In the genomic region with DNA sequence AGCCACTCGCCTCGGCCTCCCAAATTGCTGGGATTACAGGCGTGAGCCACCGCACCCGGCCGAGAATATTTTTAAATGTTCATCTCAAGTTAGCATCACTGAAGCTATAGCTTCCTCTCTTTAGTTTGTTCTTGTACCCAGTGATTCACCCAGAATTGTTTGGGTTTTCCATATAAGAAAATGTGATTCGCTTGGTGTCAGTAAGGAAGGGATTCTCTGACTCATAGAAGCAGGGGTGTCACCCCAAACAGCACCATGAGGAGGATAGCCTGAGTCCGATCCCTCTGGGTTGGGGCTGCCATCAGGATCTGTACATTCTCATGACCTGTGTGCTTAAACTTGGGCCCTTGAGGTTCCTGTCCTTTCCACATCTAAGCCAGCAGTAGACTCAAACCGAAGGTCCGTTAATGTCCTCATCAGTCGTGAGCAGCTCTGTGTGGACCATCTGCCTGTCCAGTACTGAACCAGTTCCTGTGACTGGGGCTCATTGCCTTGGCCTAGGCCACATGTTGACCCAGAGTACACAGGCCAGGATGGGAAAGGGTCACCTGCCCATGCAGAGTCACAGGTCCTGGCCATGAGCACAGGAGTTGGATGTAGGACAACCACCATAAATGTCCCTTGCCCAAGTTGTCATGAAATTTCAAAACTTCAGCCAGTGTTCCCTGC, we compare ENCODE assay signal across 19 cellular contexts.
"Had no signal": no experiment of that assay in that cellular context is flagged by ENCODE, and none has a peak within 500 bp of the region (broad histone marks: within the 10 kb centered on the region; RNA-seq: fewer than 3 reads in every experiment).

No MANE protein-coding gene starts in this region.

- H3K4me1 ChIP-seq: transverse colon had no signal

- ATAC-seq: activated CD8-positive, alpha-beta T cell treated with anti-CD3 and anti-CD28 coated beads for 36 hours; gastroesophageal sphincter; heart right ventricle; mucosa of descending colon; naive thymus-derived CD4-positive, alpha-beta T cell; T-helper 17 cell had no signal

- H3K36me3 ChIP-seq: heart right ventricle, transverse colon had no signal

- H3K9me3 ChIP-seq: gastroesophageal sphincter, heart right ventricle, mucosa of descending colon, transverse colon had no signal

- H3K27ac ChIP-seq: gastroesophageal sphincter, heart right ventricle, skin epidermis, transverse colon had no signal

- H3K27me3 ChIP-seq: gastroesophageal sphincter, heart right ventricle, transverse colon had no signal

- DNase-seq: activated B cell treated with CpG ODN at 0.5 μM for 24 hours; activated CD4-positive, alpha-beta T cell treated with anti-CD3 and anti-CD28 coated beads for 48 hours; activated CD8-positive, alpha-beta T cell treated with anti-CD3 and anti-CD28 coated beads for 36 hours; activated gamma-delta T cell treated with Interleukin-2 at 50 U/mL for 16 hours; activated T-cell treated with anti-CD3 and anti-CD28 coated beads, Interleukin-2, amount 50 U/mL, for 48 hours; amniotic stem cell; cortex of kidney; effector CD4-positive, alpha-beta T cell; heart right ventricle; mucosa of descending colon; naive thymus-derived CD4-positive, alpha-beta T cell; posterior cingulate gyrus; stimulated activated CD4-positive, alpha-beta T cell treated with anti-CD3 and anti-CD28 coated beads, Interleukin-15, amount 100 ng/mL, for 24 hours; stimulated activated CD4-positive, alpha-beta T cell treated with anti-CD3 and anti-CD28 coated beads, Interleukin-4, amount 100 ng/mL, for 1 hour; stimulated activated naive CD4-positive, alpha-beta T cell treated with Interleukin-2 at 50 U/mL for 16 hours; T-helper 17 cell; transverse colon had no signal

- H3K4me3 ChIP-seq: gastroesophageal sphincter, heart right ventricle, mucosa of descending colon, skin epidermis, transverse colon had no signal
